13 cellular contexts compared by ENCODE assay signal in the genomic region with DNA sequence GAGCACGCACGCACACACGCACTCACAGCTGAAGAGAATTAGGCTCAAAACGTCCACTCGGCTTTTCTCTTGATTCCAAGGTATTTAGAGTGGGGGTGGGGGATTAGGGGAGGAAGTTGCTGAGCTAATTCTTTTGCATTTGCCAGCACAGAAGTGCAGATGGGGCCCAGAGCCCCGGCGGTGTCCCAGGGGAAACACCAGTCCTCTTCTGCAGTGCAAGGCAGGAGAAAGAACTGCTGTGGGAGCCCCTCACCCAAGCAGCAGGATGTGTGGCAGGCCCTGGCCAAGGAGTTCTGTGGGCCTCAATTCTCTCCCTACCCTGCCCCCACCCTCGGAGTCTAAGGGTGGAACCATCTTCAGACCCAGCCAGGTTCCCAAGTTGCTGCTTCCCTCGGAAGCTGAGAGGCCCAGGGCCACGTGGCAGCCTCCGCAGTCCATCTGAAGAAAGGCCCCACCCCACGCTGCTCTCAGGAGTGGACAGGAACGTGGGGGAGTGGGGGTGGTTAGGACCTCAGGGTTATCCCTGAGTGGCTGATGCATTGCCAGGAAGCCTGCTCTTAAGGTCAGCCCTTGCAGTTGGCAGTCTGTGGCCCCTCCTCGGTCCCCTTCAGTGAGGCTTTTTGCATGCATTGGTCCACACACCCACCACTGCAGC. TPM values are rescaled to one million over a fixed set of nuclear protein-coding genes. Genes with fewer than 3 reads are reported as not detected.
A peak's percentile ranks its signal among the peaks of the same experiment; 100 is the strongest.
DNase-seq lines count a peak whose midpoint lies in the region; ATAC-seq, FAIRE-seq and TF ChIP-seq lines count a peak whose summit lies in the region.
"Had no signal": no experiment of that assay in that cellular context is flagged by ENCODE, and none has a peak within 500 bp of the region (broad histone marks: within the 10 kb centered on the region; RNA-seq: fewer than 3 reads in every experiment).

No MANE protein-coding gene starts in this region.

- no peaks in the 10 kb centered on the region for H3K36me3 ChIP-seq in BE2C
- H3K36me3 ChIP-seq in K562 (ENCODE audit: control insufficient read depth, insufficient read depth, low read length), result no peaks in the 10 kb centered on the region
- H3K36me3 ChIP-seq in breast epithelium, result no peaks in the 10 kb centered on the region
- H3K36me3 ChIP-seq: MG63 had no signal

- POLR2A ChIA-PET in K562 (lab: Yijun Ruan, JAX), result interaction anchor here (0.6 to 2.6 kb wide), 3 partner anchors 8 to 289 kb away, joined by 3 to 14 read pairs (median 3); no protein-coding TSS in a partner anchor

- H3K4me1 ChIP-seq in BE2C (peaks cover 15% of the 10 kb centered on the region), K562 (replicated peaks in 1 of 2; ENCODE audit: control insufficient read depth in 2 of 2, insufficient read depth in 2 of 2, low read length in 2 of 2) (peaks cover 11 to 53% of the 10 kb centered on the region in 2 experiments; a peak in 3 of 5 replicates), breast epithelium (peaks cover 0 to 3% of the 10 kb centered on the region in 2 donors)

- no peaks in the 10 kb centered on the region for H3K9me1 ChIP-seq in K562 (ENCODE audit: control insufficient read depth, insufficient read depth, low read length)

- no peak overlapping the region for H3K4me3 ChIP-seq in BE2C (ENCODE audit: low read depth, low read length)
- H3K4me3 ChIP-seq in K562, result no peak overlapping the region
- H3K4me3 ChIP-seq in breast epithelium, result no peak overlapping the region
- H3K4me3 ChIP-seq: MG63 had no signal

- 43% methylated on average over 14 of the region's 14 CpGs for WGBS in K562 (ENCODE audit: insufficient coverage, low coverage, missing lambda C conversion rate)

- no peak overlapping the region for H3K4me2 ChIP-seq in K562 (ENCODE audit: insufficient read depth, low read length)

- BruUV-seq in K562 (replicated peaks; lab: Mats Ljungman, UMichigan), result no TSS peak

- peak overlapping the region; percentile 51 for H2AFZ ChIP-seq in K562 (ENCODE audit: low read depth, low read length)

- ATAC-seq in K562, result no peak

- peaks cover 16% of the 10 kb centered on the region for H3K79me2 ChIP-seq in K562 (ENCODE audit: control insufficient read depth, insufficient read depth, low read length)

- CTCF ChIA-PET in K562 (lab: Yijun Ruan, JAX; ENCODE audit: low intra/inter-chr PET ratio), result no interaction called here

- H4K20me1 ChIP-seq in K562 (replicated peaks; ENCODE audit: control insufficient read depth, insufficient read depth, low read length), result peaks cover 5% of the 10 kb centered on the region

- H3K27me3 ChIP-seq in BE2C (no peaks in the 10 kb centered on the region), K562 (ENCODE audit: control insufficient read depth in 2 of 2, insufficient read depth in 2 of 2, low read length in 2 of 2) (no peaks in the 10 kb centered on the region), breast epithelium (no peaks in the 10 kb centered on the region)
- H3K27me3 ChIP-seq: MG63 had no signal

- FAIRE-seq in K562 (lab: Jason Lieb, UNC), result no peak

- H3K27ac ChIP-seq in K562 (ENCODE audit: extremely low read depth, low read depth, low read length) (no peak overlapping the region), breast epithelium (no peak overlapping the region)

- TF ChIP-seq EP300 in K562 (IDR thresholded peaks at IDR 0.05; ENCODE audit: low read length), result no peak

- TF ChIP-seq RAD21 in K562 (CRISPR knock-in tag; conservative IDR thresholded peaks at IDR 0.05 in 1 of 2, IDR thresholded peaks at IDR 0.05 in 1 of 2), result no peak

- DNase-seq in BE2C (peak; percentile 60), NCI-H1694 treated with DMSO at 0.1 percent for 48 hours (lab: John Stamatoyannopoulos, UW) (peak; percentile 5), K562 (ENCODE audit: extremely low read depth in 1 of 4, low spot score in 3 of 4) (no peak), myocyte (ENCODE audit: low read depth) (peak; percentile 83), DMS53 (lab: John Stamatoyannopoulos, UW) (no peak), breast epithelium (ENCODE audit: low spot score in 2 of 2) (no peak), RPMI8226 (no peak), GDM1 (lab: John Stamatoyannopoulos, UW) (no peak)
- DNase-seq: activated B cell treated with CpG ODN at 0.5 μM for 24 hours; activated gamma-delta T cell; effector CD8-positive, alpha-beta T cell; MG63; midbrain had no signal

- TF ChIP-seq CTCF in BE2C (IDR thresholded peaks at IDR 0.05; ENCODE audit: low read depth, low read length) (no peak), K562 (IDR thresholded peaks at IDR 0.05 in 2 of 3, conservative IDR thresholded peaks at IDR 0.05 in 1 of 3; ENCODE audit: insufficient read depth in 2 of 3, low read depth in 1 of 3, low read length in 3 of 3) (no peak), breast epithelium (IDR thresholded peaks at IDR 0.05) (no peak)

- no peaks in the 10 kb centered on the region for H3K9me3 ChIP-seq in BE2C
- H3K9me3 ChIP-seq in K562 (replicated peaks; ENCODE audit: control insufficient read depth, insufficient read depth, low read depth, low read length), result no peaks in the 10 kb centered on the region; the same call in 1 of the 2 replicates
- peaks cover 0 to 4% of the 10 kb centered on the region in 2 donors for H3K9me3 ChIP-seq in breast epithelium
- H3K9me3 ChIP-seq: MG63 had no signal

- in situ Hi-C loops in K562 (cut with MboI), result no loop called here

- H3K9ac ChIP-seq in K562 (ENCODE audit: insufficient read depth in 1 of 2, low read depth in 2 of 2, low read length in 2 of 2), result peak overlapping the region in 1 of 2 experiments; percentile 65; a peak in 2 of 4 replicates

- intact Hi-C loops in K562 (cut with micrococcal nuclease), result no loop called here
- intact Hi-C loops in breast epithelium (cut with DNase I; ENCODE audit: low total_unique reads), result loop anchor here (10.0 kb wide), 1 partner anchor 181 kb away; the partner anchor contains the start of gene CDKN1C

- TF ChIP-seq POLR2A in K562 (conservative IDR thresholded peaks at IDR 0.05) (no peak), breast epithelium (IDR thresholded peaks at IDR 0.05) (no peak)

TF ChIP-seq in K562, 482 proteins besides CTCF, POLR2A, EP300 and RAD21 (continues in another document):
- TF ChIP-seq MYC (IDR thresholded peaks at IDR 0.05; ENCODE audit: low read depth, low read length), result no peak
- TF ChIP-seq MYC (CRISPR knock-in tag; IDR thresholded peaks at IDR 0.05; ENCODE audit: borderline replicate concordance, low read depth), result no peak
- TF ChIP-seq SMARCB1 (IDR thresholded peaks at IDR 0.05; ENCODE audit: insufficient read length, low read depth), result no peak
- no peak for TF ChIP-seq RCOR1 (IDR thresholded peaks at IDR 0.05; ENCODE audit: borderline replicate concordance in 1 of 2, low read depth in 2 of 2, low read length in 2 of 2)
- TF ChIP-seq JUNB (CRISPR knock-in tag; conservative IDR thresholded peaks at IDR 0.05), result no peak
- TF ChIP-seq ZNF274 (IDR thresholded peaks at IDR 0.05; ENCODE audit: borderline replicate concordance, low read depth, low read length), result no peak
- no peak for TF ChIP-seq GABPB2 (CRISPR knock-in tag; conservative IDR thresholded peaks at IDR 0.05)
- TF ChIP-seq PTTG1 (tag; IDR thresholded peaks at IDR 0.05; ENCODE audit: low read depth), result no peak
- no peak for TF ChIP-seq ELK3 (CRISPR knock-in tag; IDR thresholded peaks at IDR 0.05)
- no peak for TF ChIP-seq ARID3A (IDR thresholded peaks at IDR 0.05; ENCODE audit: borderline replicate concordance, low read depth, low read length)
- TF ChIP-seq L3MBTL2 (IDR thresholded peaks at IDR 0.05), result peak; percentile 69

RNA-seq across cellular contexts. Expression of gene KCNQ1OT1, which starts 3.8 kb away (rescaled TPM):
- 0.43 TPM for polyA plus RNA-seq in BE2C (2012; ENCODE audit: insufficient read depth, insufficient read length, low read depth)
- total RNA-seq in K562 (2011; cell fraction: chromatin; rRNA removed; ENCODE audit: low replicate concordance), result 32.7 and 48.2 TPM in 2 replicates
- total RNA-seq in K562 (2011; cell fraction: nucleolus; rRNA removed), result 15.8 and 20.9 TPM in 2 replicates
- 36.4 and 61.6 TPM in 2 replicates for total RNA-seq in K562 (2011; cell fraction: nucleoplasm; rRNA removed)
- total RNA-seq in K562 (2014; rRNA removed), result 1.2 and 1.3 TPM in 2 replicates
- total RNA-seq in K562 (2014; rRNA removed; fragmentation: Illumina TruSeq; extraction: Trizol), result 2.0 TPM in 2 replicates
- total RNA-seq in K562 (2015; rRNA removed; fragmentation: Illumina TruSeq; extraction: Trizol), result 2.2 and 2.3 TPM in 2 replicates
- total RNA-seq in K562 (2021), result 1.4 and 1.7 TPM in 2 replicates
- polyA plus RNA-seq in K562 (2011; rRNA removed), result 0.74 and 0.92 TPM in 2 replicates
- polyA plus RNA-seq in K562 (2011; cell fraction: cytosol; rRNA removed), result 0.06 and 0.15 TPM in 2 replicates
- polyA plus RNA-seq in K562 (2011; cell fraction: nucleus; rRNA removed), result 5.9 and 6.5 TPM in 2 replicates
- 0.38 and 0.66 TPM in 2 replicates for polyA plus RNA-seq in K562 (2012)
- 0.48 and 0.51 TPM in 2 replicates for polyA plus RNA-seq in K562 (2014; fragmentation: Illumina TruSeq; extraction: Trizol)
- under 1 TPM; 0.04 to 0.17 TPM for polyA plus RNA-seq in K562 (2014; fragmentation: Nextera tagmentation; extraction: Ambion mirVana)
- 0.50 and 0.64 TPM in 2 replicates for polyA plus RNA-seq in K562 (2014; rRNA removed)
- 7.7 and 12.9 TPM in 2 replicates for polyA minus RNA-seq in K562 (2011; rRNA and poly(A)+ RNA removed)
- polyA minus RNA-seq in K562 (2011; cell fraction: cytosol; rRNA and poly(A)+ RNA removed), result 0.48 and 1.0 TPM in 2 replicates
- polyA minus RNA-seq in K562 (2011; cell fraction: nucleus; rRNA and poly(A)+ RNA removed), result 15.9 and 28.0 TPM in 2 replicates
- 2.5 TPM in 2 replicates for total RNA-seq in myocyte
- polyA plus RNA-seq in myocyte (2012), result 0.47 TPM
- total RNA-seq in breast epithelium, result 1 to 10 TPM; 2.1 to 5.3 (median 3.6) TPM

Comparison
In these comparisons a context has a peak if more than half of its experiments do, and no peak if none do; other contexts are left out.
1. DNase-seq: peak in BE2C (single experiment), NCI-H1694 treated with DMSO at 0.1 percent for 48 hours (single experiment) and myocyte (single experiment); none in K562 (0 of 4), DMS53 (single experiment), breast epithelium (0 of 2), RPMI8226 (single experiment) and GDM1 (single experiment).